11 cellular contexts compared by ENCODE assay signal in the genomic region with DNA sequence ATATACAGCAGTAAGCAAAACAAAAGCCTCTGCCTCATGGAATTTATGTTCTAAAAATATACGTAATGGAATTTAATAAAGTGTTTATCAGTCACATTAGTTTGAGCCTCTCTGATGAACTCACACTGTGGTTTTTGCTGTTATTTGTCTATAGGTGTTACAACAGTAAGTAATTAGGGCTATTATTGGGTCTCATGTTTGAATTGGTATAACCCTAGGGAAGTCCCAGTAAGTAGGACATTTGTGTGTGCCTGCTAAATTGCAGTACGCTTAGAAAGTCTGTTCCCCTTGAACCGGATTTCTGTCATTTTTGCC.
DNase-seq lines count a peak whose midpoint lies in the region; ATAC-seq and TF ChIP-seq lines count a peak whose summit lies in the region.
"Had no signal": no experiment of that assay in that cellular context is flagged by ENCODE, and none has a peak within 500 bp of the region (broad histone marks: within the 10 kb centered on the region; RNA-seq: fewer than 3 reads in every experiment).

No MANE protein-coding gene starts in this region.

- no peaks in the 10 kb centered on the region for H3K9me3 Mint-ChIP-seq in natural killer cell

- H3K4me2 ChIP-seq in Karpas-422 (ENCODE audit: low read depth, low read length, poor library complexity, severe bottlenecking): peak overlapping the region; percentile 31

- peaks cover 10% of the 10 kb centered on the region for H3K36me3 ChIP-seq in Karpas-422 (ENCODE audit: insufficient read depth, low read length)

- H3K4me1 Mint-ChIP-seq in natural killer cell: peaks cover 34 to 38% of the 10 kb centered on the region in 2 donors

- no peaks in the 10 kb centered on the region for H3K27me3 Mint-ChIP-seq in natural killer cell (ENCODE audit: low read depth in 2 of 2)

- H3K4me3 Mint-ChIP-seq in natural killer cell: no peak overlapping the region

- peak overlapping the region; percentile 9; the same call in 1 of the 2 replicates for H3K9ac ChIP-seq in Karpas-422 (ENCODE audit: low read length)

- no peak overlapping the region for H3K4me3 ChIP-seq in Karpas-422 (ENCODE audit: low read length)

- peak; percentile 29 for ATAC-seq in GM18520 (IDR thresholded peaks at IDR 0.05; ENCODE audit: unreplicated experiment)
- ATAC-seq in GM21381 (IDR thresholded peaks at IDR 0.05; ENCODE audit: unreplicated experiment): peak; percentile 34
- peak; percentile 21 to 77 (median 24) for ATAC-seq in natural killer cell
- ATAC-seq in GM21619 (IDR thresholded peaks at IDR 0.05; ENCODE audit: unreplicated experiment): no peak

- no peaks in the 10 kb centered on the region for H3K36me3 Mint-ChIP-seq in natural killer cell
- H3K36me3 Mint-ChIP-seq: IgD-negative memory B cell had no signal

- H2AFZ ChIP-seq in Karpas-422 (ENCODE audit: low read length): no peak overlapping the region; the same call in 1 of the 2 replicates

- no peaks in the 10 kb centered on the region; the same call in 1 of the 2 replicates for H3K9me2 ChIP-seq in Karpas-422 (replicated peaks; ENCODE audit: insufficient read depth, low read length)

- peaks cover 22% of the 10 kb centered on the region for H3K79me2 ChIP-seq in Karpas-422 (ENCODE audit: low read length)

- H3K4me1 ChIP-seq in Karpas-422 (ENCODE audit: low read length): peaks cover 25% of the 10 kb centered on the region

- DNase-seq in Karpas-422: no peak
- DNase-seq in natural killer cell: no peak
- no peak for DNase-seq in NCI-H524 (lab: John Stamatoyannopoulos, UW)
- no peak for DNase-seq in NCI-H1092 (lab: John Stamatoyannopoulos, UW)
- DNase-seq: activated gamma-delta T cell, NCI-H1694, NCI-H82 had no signal

- peak overlapping the region; percentile 63 for H3K27ac ChIP-seq in Karpas-422 (ENCODE audit: low read length)

- H4K20me1 ChIP-seq in Karpas-422 (ENCODE audit: insufficient read depth, low read depth, low read length): no peaks in the 10 kb centered on the region

- no peaks in the 10 kb centered on the region for H3K27me3 ChIP-seq in Karpas-422 (ENCODE audit: low read length)

- H3K9me3 ChIP-seq in Karpas-422 (ENCODE audit: low read length): no peaks in the 10 kb centered on the region

- intact Hi-C loops in natural killer cell (cut with micrococcal nuclease): no loop called here

- TF ChIP-seq CTCF in natural killer cell (IDR thresholded peaks at IDR 0.05): no peak

- H3K27ac Mint-ChIP-seq in natural killer cell: peak overlapping the region; percentile 41 to 78
- H3K27ac Mint-ChIP-seq: IgD-negative memory B cell had no signal
